Comparison of ENCODE assay signal across 8 cellular contexts in the genomic region with DNA sequence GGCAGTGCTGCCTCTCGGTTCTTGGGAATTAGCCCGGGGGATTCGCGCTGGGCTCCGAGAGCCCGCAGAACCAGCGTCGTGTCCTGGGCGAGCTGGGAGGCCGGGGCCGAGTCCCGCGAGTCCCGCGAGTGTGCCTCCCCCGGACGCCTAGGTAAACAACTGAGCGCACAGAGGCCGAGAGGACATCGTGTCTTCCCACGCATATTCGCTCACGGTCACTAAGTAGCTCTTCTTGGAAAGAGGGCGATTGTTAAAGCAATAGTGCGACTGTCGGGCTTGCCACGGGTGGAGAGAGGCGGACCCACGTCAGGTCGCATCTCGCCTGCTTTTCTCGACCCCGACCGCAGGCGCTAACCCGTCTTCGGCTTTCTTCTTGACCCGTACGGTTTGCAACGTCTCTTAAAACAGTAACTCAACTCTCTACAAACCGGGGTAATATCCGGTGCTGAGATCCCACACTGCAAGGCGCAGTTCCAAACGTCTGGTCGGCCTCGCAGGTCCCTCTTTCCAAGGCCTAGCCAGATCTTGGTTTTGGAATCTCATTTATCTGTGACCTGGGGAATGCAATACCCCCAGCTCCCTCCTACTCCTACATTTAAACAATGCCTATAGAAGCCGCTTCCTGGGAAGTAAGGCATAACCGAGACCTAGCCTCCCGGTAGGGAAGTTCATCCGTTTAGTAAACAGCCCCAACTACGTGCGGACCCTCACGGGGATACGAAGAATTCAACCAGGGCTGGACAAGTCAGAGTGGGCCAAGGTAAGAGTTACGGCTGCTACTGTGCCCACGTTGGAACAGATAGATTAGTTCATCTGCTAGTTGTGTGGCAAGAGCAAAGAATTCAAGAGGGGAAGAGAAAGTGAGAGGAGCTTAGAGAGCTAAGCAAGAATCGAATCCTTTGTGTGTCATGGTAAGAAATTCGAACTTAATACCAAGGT. TPM values are rescaled to one million over a fixed set of nuclear protein-coding genes. Genes with fewer than 3 reads are reported as not detected.
DNase-seq lines count a peak whose midpoint lies in the region; ATAC-seq lines count a peak whose summit lies in the region.

No MANE protein-coding gene starts in this region.

- H3K4me1 ChIP-seq in SJCRH30 (peaks cover 7% of the 10 kb centered on the region), iPS-20b (ENCODE audit: insufficient read depth, low read length) (peaks cover 11% of the 10 kb centered on the region; the same call in 1 of the 2 replicates), skeletal muscle satellite cell (ENCODE audit: control insufficient read depth, insufficient read depth, low read length) (peaks cover 32% of the 10 kb centered on the region)

- H3K27ac ChIP-seq in SJCRH30 (peak overlapping the region; percentile 87), iPS-20b (ENCODE audit: low read length) (peak overlapping the region; percentile 41)

- H3K27me3 ChIP-seq in SJCRH30 (no peaks in the 10 kb centered on the region), iPS-20b (ENCODE audit: insufficient read depth, low read length) (no peaks in the 10 kb centered on the region; the same call in 1 of the 2 replicates), skeletal muscle satellite cell (ENCODE audit: control insufficient read depth, insufficient read depth, low read length) (no peaks in the 10 kb centered on the region)

- H3K4me3 ChIP-seq in SJCRH30 (peak overlapping the region; percentile 75), iPS-20b (ENCODE audit: low read length) (peak overlapping the region; percentile 92), skeletal muscle satellite cell (ENCODE audit: low read length) (peak overlapping the region; percentile 98)

- ATAC-seq in GM18909 (IDR thresholded peaks at IDR 0.05; ENCODE audit: poor library complexity, unreplicated experiment) (peak; percentile 26), HG03135 (IDR thresholded peaks at IDR 0.05; ENCODE audit: unreplicated experiment) (peak; percentile 30)

- peak; percentile 63 for DNase-seq in AG20443 (ENCODE audit: low spot score)
- DNase-seq in SJCRH30, result peak; percentile 54 to 73
- peak; percentile 67 to 78 for DNase-seq in T47D (ENCODE audit: low read depth in 1 of 2, low spot score in 1 of 2)
- DNase-seq in central memory CD4-positive, alpha-beta T cell, result no peak

- no peaks in the 10 kb centered on the region for H3K9me3 ChIP-seq in SJCRH30 (replicated peaks)
- H3K9me3 ChIP-seq in iPS-20b (ENCODE audit: insufficient read depth, low read depth, low read length), result no peaks in the 10 kb centered on the region
- H3K9me3 ChIP-seq in skeletal muscle satellite cell (replicated peaks; ENCODE audit: low read length), result no peaks in the 10 kb centered on the region

- in situ Hi-C loops in T47D (cut with HindIII; ENCODE audit: low pct_unique_long_range_greater_than_20kb, low sequenced_read_pairs), result no loop called here

- H3K36me3 ChIP-seq in SJCRH30 (no peaks in the 10 kb centered on the region; the same call in none of the 2 replicates), iPS-20b (ENCODE audit: insufficient read depth, low read depth, low read length) (peaks cover 24% of the 10 kb centered on the region), skeletal muscle satellite cell (ENCODE audit: insufficient read depth, low read length) (peaks cover 36% of the 10 kb centered on the region)

- H3K9ac ChIP-seq in iPS-20b (ENCODE audit: low read depth, low read length), result peak overlapping the region; percentile 88
- peak overlapping the region; percentile 99 for H3K9ac ChIP-seq in skeletal muscle satellite cell (ENCODE audit: low read depth, low read length)

- peak overlapping the region; percentile 88 for H3K4me2 ChIP-seq in skeletal muscle satellite cell (ENCODE audit: low read length)

RNA-seq across cellular contexts. Expression of gene PHLDA1, which starts 0.7 kb away (rescaled TPM):
- total RNA-seq in SJCRH30 (2014; rRNA removed; shearing (Covaris generic)), result 12.9 and 13.5 TPM in 2 replicates
- 57.2 and 119 TPM in 2 replicates for total RNA-seq in skeletal muscle satellite cell (2012; rRNA removed)

RNA-seq across cellular contexts. Expression of gene NAP1L1, which starts 52.2 kb away (rescaled TPM):
- total RNA-seq in SJCRH30 (2014; rRNA removed; shearing (Covaris generic)), result 791 and 902 TPM in 2 replicates
- 151 and 210 TPM in 2 replicates for total RNA-seq in skeletal muscle satellite cell (2012; rRNA removed)
